In the genomic region with DNA sequence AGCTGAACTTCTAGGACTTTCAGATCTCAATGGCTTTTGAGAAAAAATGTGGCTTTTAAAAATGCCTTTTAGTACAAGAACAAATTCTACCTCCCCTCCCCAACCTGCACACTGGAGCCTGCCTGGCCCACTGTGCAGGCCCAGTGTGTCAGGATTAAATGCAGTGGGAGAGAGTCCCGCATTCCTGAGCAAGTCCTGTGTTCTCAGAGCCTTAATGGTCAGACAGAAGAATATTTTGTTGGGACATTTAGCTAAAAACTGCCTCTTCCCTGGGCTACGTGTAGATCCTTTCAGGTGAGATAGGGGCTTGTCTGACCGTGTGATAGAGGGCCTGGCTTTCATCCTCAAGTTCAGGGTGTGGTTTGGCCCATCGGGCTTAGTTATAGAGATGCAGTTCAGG, we compare ENCODE assay signal across 19 cellular contexts.
"Had no signal": no experiment of that assay in that cellular context is flagged by ENCODE, and none has a peak within 500 bp of the region (broad histone marks: within the 10 kb centered on the region; RNA-seq: fewer than 3 reads in every experiment).

No MANE protein-coding gene starts in this region.

- H3K4me1 ChIP-seq: right lobe of liver, stomach, transverse colon had no signal

- H3K36me3 ChIP-seq: gastrocnemius medialis, right lobe of liver, stomach, thoracic aorta, transverse colon had no signal

- H3K9me3 Mint-ChIP-seq: naive B cell, nephron had no signal

- H3K9me3 ChIP-seq: gastrocnemius medialis, psoas muscle, right lobe of liver, stomach, thoracic aorta, transverse colon had no signal

- ATAC-seq: esophagus mucosa, gastrocnemius medialis, psoas muscle, right lobe of liver had no signal

- H3K4me3 Mint-ChIP-seq: naive B cell had no signal

- H3K27ac ChIP-seq: coronary artery, dorsolateral prefrontal cortex, psoas muscle, right lobe of liver, skin epidermis, stomach, thoracic aorta, transverse colon had no signal

- H3K36me3 Mint-ChIP-seq: naive B cell had no signal

- H3K27me3 ChIP-seq: gastrocnemius medialis, right lobe of liver had no signal

- DNase-seq: dorsolateral prefrontal cortex; effector CD8-positive, alpha-beta T cell; gastrocnemius medialis; kidney glomerular epithelial cell; naive B cell; psoas muscle; retina; right lobe of liver; stimulated activated CD4-positive, alpha-beta T cell treated with anti-CD3 and anti-CD28 coated beads, Interleukin-2, amount 100 ng/mL, for 24 hours; stimulated activated CD4-positive, alpha-beta T cell treated with anti-CD3 and anti-CD28 coated beads, Interleukin-4, amount 100 ng/mL, for 4 hours; stimulated activated naive CD4-positive, alpha-beta T cell; stomach; substantia nigra; transverse colon had no signal

- H3K4me3 ChIP-seq: coronary artery, dorsolateral prefrontal cortex, gastrocnemius medialis, psoas muscle, right lobe of liver, skin epidermis, stomach, thoracic aorta, transverse colon had no signal
